12 cellular contexts compared by ENCODE assay signal in the genomic region with DNA sequence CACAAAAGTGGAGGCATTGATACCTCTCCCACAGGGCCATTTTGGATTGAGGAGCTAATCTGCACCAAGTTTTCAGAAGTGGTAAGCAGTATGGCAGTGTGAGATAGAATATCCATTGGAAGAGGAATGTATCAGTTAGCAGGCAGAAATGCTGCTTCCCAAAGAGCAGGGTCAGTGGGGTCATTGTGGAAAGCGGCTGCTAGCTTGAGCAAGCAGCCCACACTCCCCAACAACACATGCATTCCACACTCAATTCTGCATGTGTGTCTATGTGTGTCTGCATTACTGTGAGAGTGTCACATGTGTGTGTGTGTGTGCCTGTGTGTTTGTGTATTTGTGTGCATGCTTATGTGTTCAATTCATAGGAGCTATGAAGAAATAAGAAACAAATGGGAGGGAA.
DNase-seq lines count a peak whose midpoint lies in the region; ATAC-seq and TF ChIP-seq lines count a peak whose summit lies in the region.
"Had no signal": no experiment of that assay in that cellular context is flagged by ENCODE, and none has a peak within 500 bp of the region (broad histone marks: within the 10 kb centered on the region; RNA-seq: fewer than 3 reads in every experiment).

No MANE protein-coding gene starts in this region.

- no peaks in the 10 kb centered on the region for H3K79me2 ChIP-seq in HCT116 (ENCODE audit: insufficient read depth, low read length)
- no peaks in the 10 kb centered on the region for H3K79me2 ChIP-seq in hepatocyte
- H3K79me2 ChIP-seq in trophoblast cell (ENCODE audit: control insufficient read depth, insufficient read depth, low read length, poor library complexity): no peaks in the 10 kb centered on the region

- peaks cover 19% of the 10 kb centered on the region for H3K79me1 ChIP-seq in trophoblast cell (ENCODE audit: low read length)

- no peak overlapping the region for H2BK120ac ChIP-seq in trophoblast cell (ENCODE audit: insufficient read depth, low read length, poor library complexity)

- 63% methylated on average over 1 of the region's 1 CpG for WGBS in hepatocyte (ENCODE audit: low lambda C conversion rate, missing lambda C conversion rate)
- no CpG with 5 or more reads among the region's 1 CpG for WGBS in trophoblast cell (ENCODE audit: extremely low coverage, insufficient coverage, insufficient read length)

- H4K20me1 ChIP-seq in HCT116 (ENCODE audit: insufficient read depth) (no peaks in the 10 kb centered on the region), hepatocyte (ENCODE audit: insufficient read depth, poor library complexity, severe bottlenecking) (no peaks in the 10 kb centered on the region)
- H4K20me1 ChIP-seq: BLaER1 had no signal

- BruUV-seq in HCT116 (replicated peaks; lab: Mats Ljungman, UMichigan): no TSS peak

- H2BK12ac ChIP-seq in trophoblast cell (ENCODE audit: low read length): no peak overlapping the region

- H3K9me3 ChIP-seq in HCT116 (ENCODE audit: control insufficient read depth in 1 of 2, insufficient read depth in 1 of 2, low read depth in 1 of 2, low read length in 2 of 2): no peaks in the 10 kb centered on the region
- H3K9me3 ChIP-seq in hepatocyte (ENCODE audit: low read depth): no peaks in the 10 kb centered on the region
- no peaks in the 10 kb centered on the region for H3K9me3 ChIP-seq in trophoblast cell (ENCODE audit: insufficient read depth, low read depth, low read length)
- H3K9me3 ChIP-seq: BLaER1 had no signal

- POLR2A ChIA-PET in HCT116 (lab: Charles Lee): interaction anchor here (0.5 kb wide), 1 partner anchor 14 kb away, joined by 4 read pairs; no protein-coding TSS in a partner anchor
- POLR2A ChIA-PET in RWPE1 (lab: Yijun Ruan, JAX; ENCODE audit: low non-redundant PET): no interaction called here

- DNase-seq in HCT116 (ENCODE audit: low read depth, low spot score): no peak
- no peak for DNase-seq in RWPE1 (ENCODE audit: low spot score)
- DNase-seq in hepatocyte (ENCODE audit: low spot score): no peak
- DNase-seq in trophoblast cell: no peak
- DNase-seq in dermis blood vessel endothelial cell: no peak
- DNase-seq: NCI-H1417, NCI-H2029, NCI-H510A treated with DMSO at 0.1 percent for 48 hours, RPMI8226 had no signal

- no peak overlapping the region for H3K4ac ChIP-seq in trophoblast cell (ENCODE audit: low read depth, low read length)

- H4K8ac ChIP-seq in trophoblast cell (ENCODE audit: low read depth, low read length): no peak overlapping the region

- RAD21 ChIA-PET in HCT116 (lab: Charles Lee; ENCODE audit: low non-redundant PET in 1 of 2, low total read pairs in 2 of 2, uncharacterized antibody in 2 of 2, unreplicated experiment in 2 of 2): no interaction called here

- H3K4me2 ChIP-seq in HCT116 (ENCODE audit: low read length): peak overlapping the region; percentile 54
- H3K4me2 ChIP-seq in hepatocyte: peak overlapping the region; percentile 30
- peak overlapping the region; percentile 15 for H3K4me2 ChIP-seq in trophoblast cell (ENCODE audit: low read length)
- H3K4me2 ChIP-seq: BLaER1 had no signal

- no peaks in the 10 kb centered on the region for H3K9me2 ChIP-seq in HCT116 (ENCODE audit: insufficient read depth)
- no peaks in the 10 kb centered on the region for H3K9me2 ChIP-seq in hepatocyte (replicated peaks; ENCODE audit: insufficient read depth)

- TF ChIP-seq RAD21 in HCT116 (IDR thresholded peaks at IDR 0.05; ENCODE audit: low read depth): no peak

- H3K4me1 ChIP-seq in HCT116 (ENCODE audit: control insufficient read depth in 1 of 2, insufficient read depth in 2 of 2, low read length in 2 of 2) (peaks cover 0 to 33% of the 10 kb centered on the region in 2 experiments; a peak in 2 of 4 replicates), hepatocyte (ENCODE audit: insufficient read depth) (peaks cover 28% of the 10 kb centered on the region), trophoblast cell (ENCODE audit: control insufficient read depth in 1 of 2, insufficient read depth in 2 of 2, low read length in 2 of 2) (peaks cover 14 to 25% of the 10 kb centered on the region in 2 experiments)
- H3K4me1 ChIP-seq: BLaER1 had no signal

- H3K14ac ChIP-seq in trophoblast cell (ENCODE audit: low read length): no peak overlapping the region

- no peak for TF ChIP-seq POLR2A in HCT116 (IDR thresholded peaks at IDR 0.05; ENCODE audit: borderline replicate concordance, extremely low read depth, insufficient read depth, insufficient read length)

- H3K27ac ChIP-seq in HCT116 (ENCODE audit: low read depth, low read length) (no peak overlapping the region), RWPE1 (peak overlapping the region; percentile 89), hepatocyte (peak overlapping the region; percentile 60), trophoblast cell (ENCODE audit: low read depth, low read length) (peak overlapping the region; percentile 88)
- H3K27ac ChIP-seq: BLaER1 had no signal

- H2BK5ac ChIP-seq in trophoblast cell (ENCODE audit: low read depth, low read length, poor library complexity): peak overlapping the region; percentile 10

- H3K4me3 ChIP-seq in HCT116 (replicated peaks in 1 of 2; ENCODE audit: low read depth in 1 of 2, low read length in 2 of 2) (peak overlapping the region in 1 of 2 experiments; percentile 22; a peak in 1 of 4 replicates), hepatocyte (no peak overlapping the region), trophoblast cell (ENCODE audit: low read depth, low read length) (no peak overlapping the region)
- H3K4me3 ChIP-seq: BLaER1 had no signal

- no peak overlapping the region for H3K9ac ChIP-seq in HCT116 (ENCODE audit: low read length)
- no peak overlapping the region for H3K9ac ChIP-seq in trophoblast cell (ENCODE audit: low read length)
- H3K9ac ChIP-seq: BLaER1 had no signal

- no peak overlapping the region for H3K18ac ChIP-seq in trophoblast cell (ENCODE audit: low read length)

- H4K91ac ChIP-seq in trophoblast cell (ENCODE audit: low read depth, low read length): no peak overlapping the region

- H3K23ac ChIP-seq in trophoblast cell (ENCODE audit: low read length): no peak overlapping the region

- peaks cover 5% of the 10 kb centered on the region; the same call in 1 of the 2 replicates for H3K27me3 ChIP-seq in HCT116 (ENCODE audit: insufficient read depth, low read length)
- H3K27me3 ChIP-seq in hepatocyte: no peaks in the 10 kb centered on the region
- H3K27me3 ChIP-seq in trophoblast cell (ENCODE audit: insufficient read depth, low read length): no peaks in the 10 kb centered on the region
- H3K27me3 ChIP-seq: BLaER1 had no signal

- H4K12ac ChIP-seq in trophoblast cell (ENCODE audit: low read depth, low read length): no peak overlapping the region

- H3K36me3 ChIP-seq in HCT116 (ENCODE audit: control insufficient read depth in 1 of 2, insufficient read depth in 2 of 2, low read length in 2 of 2) (no peaks in the 10 kb centered on the region), hepatocyte (replicated peaks; ENCODE audit: insufficient read depth, low read depth) (no peaks in the 10 kb centered on the region), trophoblast cell (ENCODE audit: control insufficient read depth in 1 of 2, insufficient read depth in 2 of 2, low read length in 2 of 2) (no peaks in the 10 kb centered on the region)
- H3K36me3 ChIP-seq: BLaER1 had no signal

- TF ChIP-seq CTCF in HCT116 (IDR thresholded peaks at IDR 0.05 in 2 of 3, conservative IDR thresholded peaks at IDR 0.05 in 1 of 3; ENCODE audit: borderline replicate concordance in 1 of 3, insufficient read depth in 1 of 3, low read depth in 2 of 3, low read length in 2 of 3): no peak
- TF ChIP-seq CTCF in RWPE1 (conservative IDR thresholded peaks at IDR 0.05; ENCODE audit: low read depth): no peak
- TF ChIP-seq CTCF in hepatocyte (IDR thresholded peaks at IDR 0.05; ENCODE audit: poor library complexity): no peak

- intact Hi-C loops in HCT116 (cut with micrococcal nuclease): no loop called here

- CTCF ChIA-PET in HCT116 (lab: Charles Lee): no interaction called here
- CTCF ChIA-PET in RWPE1 (lab: Yijun Ruan, JAX): interaction anchor here (0.7 to 1.0 kb wide), 2 partner anchors 225 to 566 kb away, joined by 3 read pairs; no protein-coding TSS in a partner anchor

- H2AK5ac ChIP-seq in trophoblast cell (ENCODE audit: low read length): no peak overlapping the region

- H2AFZ ChIP-seq in HCT116 (ENCODE audit: low read depth, low read length, poor library complexity, severe bottlenecking) (no peak overlapping the region), hepatocyte (no peak overlapping the region), trophoblast cell (ENCODE audit: insufficient read depth, low read length, poor library complexity) (no peak overlapping the region)

- ATAC-seq in HCT116: no peak
- no peak for ATAC-seq in HG03565 (IDR thresholded peaks at IDR 0.05; ENCODE audit: unreplicated experiment)
- ATAC-seq in HG03135 (IDR thresholded peaks at IDR 0.05; ENCODE audit: unreplicated experiment): no peak

TF ChIP-seq in HCT116, 20 proteins besides CTCF, POLR2A, EP300 and RAD21 (continues in another document):
- TF ChIP-seq JUND (IDR thresholded peaks at IDR 0.05): no peak
- no peak for TF ChIP-seq EZH2 (IDR thresholded peaks at IDR 0.05)
- TF ChIP-seq, protein P1, sequence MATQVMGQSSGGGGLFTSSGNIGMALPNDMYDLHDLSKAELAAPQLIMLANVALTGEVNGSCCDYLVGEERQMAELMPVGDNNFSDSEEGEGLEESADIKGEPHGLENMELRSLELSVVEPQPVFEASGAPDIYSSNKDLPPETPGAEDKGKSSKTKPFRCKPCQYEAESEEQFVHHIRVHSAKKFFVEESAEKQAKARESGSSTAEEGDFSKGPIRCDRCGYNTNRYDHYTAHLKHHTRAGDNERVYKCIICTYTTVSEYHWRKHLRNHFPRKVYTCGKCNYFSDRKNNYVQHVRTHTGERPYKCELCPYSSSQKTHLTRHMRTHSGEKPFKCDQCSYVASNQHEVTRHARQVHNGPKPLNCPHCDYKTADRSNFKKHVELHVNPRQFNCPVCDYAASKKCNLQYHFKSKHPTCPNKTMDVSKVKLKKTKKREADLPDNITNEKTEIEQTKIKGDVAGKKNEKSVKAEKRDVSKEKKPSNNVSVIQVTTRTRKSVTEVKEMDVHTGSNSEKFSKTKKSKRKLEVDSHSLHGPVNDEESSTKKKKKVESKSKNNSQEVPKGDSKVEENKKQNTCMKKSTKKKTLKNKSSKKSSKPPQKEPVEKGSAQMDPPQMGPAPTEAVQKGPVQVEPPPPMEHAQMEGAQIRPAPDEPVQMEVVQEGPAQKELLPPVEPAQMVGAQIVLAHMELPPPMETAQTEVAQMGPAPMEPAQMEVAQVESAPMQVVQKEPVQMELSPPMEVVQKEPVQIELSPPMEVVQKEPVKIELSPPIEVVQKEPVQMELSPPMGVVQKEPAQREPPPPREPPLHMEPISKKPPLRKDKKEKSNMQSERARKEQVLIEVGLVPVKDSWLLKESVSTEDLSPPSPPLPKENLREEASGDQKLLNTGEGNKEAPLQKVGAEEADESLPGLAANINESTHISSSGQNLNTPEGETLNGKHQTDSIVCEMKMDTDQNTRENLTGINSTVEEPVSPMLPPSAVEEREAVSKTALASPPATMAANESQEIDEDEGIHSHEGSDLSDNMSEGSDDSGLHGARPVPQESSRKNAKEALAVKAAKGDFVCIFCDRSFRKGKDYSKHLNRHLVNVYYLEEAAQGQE (IDR thresholded peaks at IDR 0.05; ENCODE audit: low read depth): no peak
- TF ChIP-seq SRF (IDR thresholded peaks at IDR 0.05; ENCODE audit: low read depth): no peak
- TF ChIP-seq YY1 (IDR thresholded peaks at IDR 0.05; ENCODE audit: extremely low read depth, insufficient replicate concordance, low read depth, low read length): no peak
- TF ChIP-seq ZFX (IDR thresholded peaks at IDR 0.05): no peak
